ENCODE assay signal across 20 cellular contexts in the genomic region with DNA sequence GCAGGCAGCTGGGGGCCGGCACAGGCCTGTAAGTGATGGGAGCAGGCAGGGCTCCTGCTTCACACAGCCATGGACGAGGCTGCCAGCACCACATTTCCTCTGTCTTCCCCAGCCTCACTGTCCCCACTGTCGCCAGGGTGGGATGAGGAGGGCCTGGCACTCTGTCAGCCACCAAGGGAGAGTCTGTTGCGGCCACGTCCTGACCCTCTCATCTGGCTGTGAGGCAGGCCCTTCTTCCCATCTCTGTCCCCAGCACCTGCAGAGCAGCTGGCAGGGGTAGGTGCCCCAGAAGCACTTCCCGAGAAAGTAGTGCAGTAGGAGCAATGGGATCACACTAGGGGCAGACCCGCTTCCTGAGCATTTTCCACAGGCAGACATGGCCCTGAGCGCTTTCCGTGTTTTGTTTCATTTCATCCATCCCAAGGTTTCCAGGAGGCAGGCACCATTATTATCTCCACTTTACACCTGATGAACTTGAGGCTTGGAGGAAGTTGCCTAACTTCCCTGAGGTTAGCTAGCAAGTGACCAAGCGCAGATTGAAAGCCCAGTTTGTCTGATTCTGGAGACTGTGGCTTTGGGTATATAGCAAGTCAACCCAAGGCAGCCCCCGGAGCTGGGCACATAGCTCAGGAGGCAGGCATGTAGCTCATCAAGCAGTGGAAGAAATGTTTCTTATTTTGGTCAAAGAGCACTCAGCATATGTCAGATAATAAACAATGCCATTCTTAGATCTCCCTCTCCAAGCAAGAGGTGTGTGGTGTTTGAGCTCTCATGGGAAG.
DNase-seq lines count a peak whose midpoint lies in the region; ATAC-seq and TF ChIP-seq lines count a peak whose summit lies in the region.
"Had no signal": no experiment of that assay in that cellular context is flagged by ENCODE, and none has a peak within 500 bp of the region (broad histone marks: within the 10 kb centered on the region; RNA-seq: fewer than 3 reads in every experiment).

No MANE protein-coding gene starts in this region.

- no peak for TF ChIP-seq CTCF in natural killer cell (IDR thresholded peaks at IDR 0.05)
- no peak for TF ChIP-seq CTCF in spleen (IDR thresholded peaks at IDR 0.05 in 8 of 11, conservative IDR thresholded peaks at IDR 0.05 in 3 of 11)
- no peak for TF ChIP-seq CTCF in BE2C (IDR thresholded peaks at IDR 0.05; ENCODE audit: low read depth, low read length)
- TF ChIP-seq CTCF in thyroid gland (IDR thresholded peaks at IDR 0.05) = no peak

- 90% methylated on average over 11 of the region's 11 CpGs for WGBS in right cardiac atrium
- WGBS in spleen, 5 donors = 70 to 84% (median 76%) methylated on average over 10 to 11 of the region's 11 CpGs
- 96 to 98% methylated on average over 10 to 11 of the region's 11 CpGs for WGBS in thyroid gland, 2 donors

- TF ChIP-seq POLR2A in spleen (IDR thresholded peaks at IDR 0.05) = no peak
- no peak for TF ChIP-seq POLR2A in thyroid gland (IDR thresholded peaks at IDR 0.05)

- peaks cover 3% of the 10 kb centered on the region for H3K4me1 ChIP-seq in right cardiac atrium (ENCODE audit: control insufficient read depth, insufficient read depth, low read length)
- peaks cover 0 to 27% (median 4%) of the 10 kb centered on the region in 6 donors for H3K4me1 ChIP-seq in spleen
- no peaks in the 10 kb centered on the region for H3K4me1 ChIP-seq in BE2C
- no peaks in the 10 kb centered on the region for H3K4me1 ChIP-seq in thyroid gland
- H3K4me1 ChIP-seq: Peyer's patch had no signal

- H3K36me3 ChIP-seq in spleen (no peaks in the 10 kb centered on the region), BE2C (no peaks in the 10 kb centered on the region), thyroid gland (no peaks in the 10 kb centered on the region)
- H3K36me3 ChIP-seq: Peyer's patch had no signal

- peaks cover 3% of the 10 kb centered on the region for H3K9me3 Mint-ChIP-seq in natural killer cell treated with Interleukin-12 subunit alpha and Interleukin-12 subunit beta and Interleukin-15 and Interleukin-18, amount 100 ng/mL, for 72 hours
- peaks cover 2 to 5% of the 10 kb centered on the region in 2 donors for H3K9me3 Mint-ChIP-seq in natural killer cell

- no peak for DNase-seq in natural killer cell treated with Interleukin-12 subunit alpha and Interleukin-12 subunit beta and Interleukin-15 and Interleukin-18, amount 100 ng/mL, for 72 hours (ENCODE audit: low spot score)
- DNase-seq in natural killer cell = no peak
- peak in 2 of 3 donors; percentile 18 to 55 for DNase-seq in right cardiac atrium
- DNase-seq in spleen = no peak
- DNase-seq in activated CD4-positive, alpha-beta T cell treated with anti-CD3 and anti-CD28 coated beads, Interleukin-2, amount 50 U/mL, for 1 hour = no peak
- no peak for DNase-seq in BE2C
- DNase-seq in thyroid gland = no peak
- DNase-seq in activated T-cell treated with anti-CD3 and anti-CD28 coated beads for 4 hours = no peak
- DNase-seq: AML-193; CD4-positive, alpha-beta memory T cell; DMS79; H7; NCI-H1048; NCI-H146; NCI-H2081; NCI-H510A; NCI-H82; Peyer's patch; SHP77 had no signal

- H3K9me3 ChIP-seq in right cardiac atrium (ENCODE audit: control insufficient read depth, low read length) (no peaks in the 10 kb centered on the region), spleen (peaks cover 0 to 10% (median 7%) of the 10 kb centered on the region in 8 donors), BE2C (no peaks in the 10 kb centered on the region), thyroid gland (no peaks in the 10 kb centered on the region)
- H3K9me3 ChIP-seq: Peyer's patch had no signal

- H3K4me3 ChIP-seq in right cardiac atrium (ENCODE audit: low read length) (no peak overlapping the region), spleen (no peak overlapping the region), BE2C (ENCODE audit: low read depth, low read length) (no peak overlapping the region), thyroid gland (replicated peaks in 1 of 3) (no peak overlapping the region)
- H3K4me3 ChIP-seq: Peyer's patch had no signal

- H3K27ac ChIP-seq in right cardiac atrium (ENCODE audit: low read length) = no peak overlapping the region
- peak overlapping the region in 7 of 8 donors; percentile 2 to 75 (median 65) for H3K27ac ChIP-seq in spleen
- H3K27ac ChIP-seq in thyroid gland = no peak overlapping the region
- H3K27ac ChIP-seq: KMS-11, Peyer's patch had no signal

- H3K27me3 Mint-ChIP-seq in natural killer cell treated with Interleukin-12 subunit alpha and Interleukin-12 subunit beta and Interleukin-15 and Interleukin-18, amount 100 ng/mL, for 72 hours = no peaks in the 10 kb centered on the region
- H3K27me3 Mint-ChIP-seq in natural killer cell (ENCODE audit: low read depth in 2 of 2) = no peaks in the 10 kb centered on the region
- H3K27me3 Mint-ChIP-seq: CD4-positive, alpha-beta memory T cell had no signal

- H3K27me3 ChIP-seq in right cardiac atrium (ENCODE audit: control insufficient read depth, insufficient read depth) (no peaks in the 10 kb centered on the region), spleen (replicated peaks in 1 of 7) (no peaks in the 10 kb centered on the region), BE2C (no peaks in the 10 kb centered on the region), thyroid gland (no peaks in the 10 kb centered on the region)
- H3K27me3 ChIP-seq: Peyer's patch had no signal

- ATAC-seq in natural killer cell treated with Interleukin-12 subunit alpha and Interleukin-12 subunit beta and Interleukin-15 and Interleukin-18, amount 100 ng/mL, for 72 hours = peak; percentile 20 to 30
- ATAC-seq in natural killer cell = no peak
- no peak for ATAC-seq in right cardiac atrium

- H3K36me3 Mint-ChIP-seq in natural killer cell treated with Interleukin-12 subunit alpha and Interleukin-12 subunit beta and Interleukin-15 and Interleukin-18, amount 100 ng/mL, for 72 hours = peaks cover 5% of the 10 kb centered on the region
- peaks cover 6% of the 10 kb centered on the region for H3K36me3 Mint-ChIP-seq in natural killer cell

- H3K4me1 Mint-ChIP-seq in natural killer cell treated with Interleukin-12 subunit alpha and Interleukin-12 subunit beta and Interleukin-15 and Interleukin-18, amount 100 ng/mL, for 72 hours (ENCODE audit: low read depth in 2 of 2) = no peaks in the 10 kb centered on the region
- H3K4me1 Mint-ChIP-seq in natural killer cell = no peaks in the 10 kb centered on the region
- H3K4me1 Mint-ChIP-seq: CD4-positive, alpha-beta memory T cell had no signal

- H3K27ac Mint-ChIP-seq in natural killer cell treated with Interleukin-12 subunit alpha and Interleukin-12 subunit beta and Interleukin-15 and Interleukin-18, amount 100 ng/mL, for 72 hours = no peak overlapping the region
- no peak overlapping the region for H3K27ac Mint-ChIP-seq in natural killer cell

- intact Hi-C loops in natural killer cell (cut with micrococcal nuclease) = no loop called here
- intact Hi-C loops in right cardiac atrium (cut with DNase I) = loop anchor here in 1 of 4 donors (10.0 kb wide), 1 partner anchor 109 kb away; no protein-coding TSS in a partner anchor
- intact Hi-C loops in spleen (cut with DNase I; ENCODE audit: low total_unique reads) = no loop called here
- intact Hi-C loops in thyroid gland (cut with DNase I) = loop anchor here (10.0 kb wide), 1 partner anchor 169 kb away; no protein-coding TSS in a partner anchor

- H3K4me3 Mint-ChIP-seq in natural killer cell treated with Interleukin-12 subunit alpha and Interleukin-12 subunit beta and Interleukin-15 and Interleukin-18, amount 100 ng/mL, for 72 hours = no peak overlapping the region
- H3K4me3 Mint-ChIP-seq in natural killer cell = no peak overlapping the region
- H3K4me3 Mint-ChIP-seq: CD4-positive, alpha-beta memory T cell had no signal

Comparison
In these comparisons a context has a peak if more than half of its experiments do, and no peak if none do; other contexts are left out.
1. ATAC-seq: peak in natural killer cell treated with Interleukin-12 subunit alpha and Interleukin-12 subunit beta and Interleukin-15 and Interleukin-18, amount 100 ng/mL, for 72 hours (2 of 2); none in natural killer cell (0 of 3) and right cardiac atrium (0 of 2).
2. DNase-seq: peak in right cardiac atrium (2 of 3); none in natural killer cell treated with Interleukin-12 subunit alpha and Interleukin-12 subunit beta and Interleukin-15 and Interleukin-18, amount 100 ng/mL, for 72 hours (single experiment), natural killer cell (single experiment), spleen (single experiment), activated CD4-positive, alpha-beta T cell treated with anti-CD3 and anti-CD28 coated beads, Interleukin-2, amount 50 U/mL, for 1 hour (single experiment), BE2C (single experiment), thyroid gland (0 of 2) and activated T-cell treated with anti-CD3 and anti-CD28 coated beads for 4 hours (single experiment).
3. H3K27ac ChIP-seq: peak in spleen (7 of 8); none in right cardiac atrium (single experiment) and thyroid gland (0 of 3).